ENCODE assay signal across 8 cellular contexts in genomic region chr6:159789377-159790148, GRCh38. TPM values are rescaled to one million over a fixed set of nuclear protein-coding genes. Genes with fewer than 3 reads are reported as not detected.
DNase-seq lines count a peak whose midpoint lies in the region; ATAC-seq and TF ChIP-seq lines count a peak whose summit lies in the region.

Gene TCP1 (minus strand): TSS chr6:159789602. CDS start chr6:159789468, 134 bp downstream.

- H3K36me3 ChIP-seq in WERI-Rb-1 = peaks cover 71% of the 10 kb centered on the region
- peaks cover 30% of the 10 kb centered on the region for H3K36me3 ChIP-seq in mammary epithelial cell (ENCODE audit: insufficient read depth, low read length)
- H3K36me3 ChIP-seq in skeletal muscle tissue (ENCODE audit: control insufficient read depth in 3 of 3, insufficient read depth in 3 of 3, low read length in 3 of 3) = peaks cover 23 to 44% (median 31%) of the 10 kb centered on the region in 3 donors

- peak within 1 kb of the TSS; percentile 98 for H2AFZ ChIP-seq in mammary epithelial cell (ENCODE audit: low read depth, low read length)

- TF ChIP-seq CTCF in WERI-Rb-1 (IDR thresholded peaks at IDR 0.05; ENCODE audit: low read depth, low read length) (no peak), mammary epithelial cell (conservative IDR thresholded peaks at IDR 0.05 in 1 of 2, IDR thresholded peaks at IDR 0.05 in 1 of 2; ENCODE audit: extremely low read depth in 1 of 2, insufficient read depth in 1 of 2, low read depth in 1 of 2, low read length in 2 of 2) (no peak)

- peak within 1 kb of the TSS; percentile 96 for H3K4me2 ChIP-seq in mammary epithelial cell (ENCODE audit: insufficient read depth, low read depth, low read length)

- H3K27me3 ChIP-seq in WERI-Rb-1 (ENCODE audit: insufficient read depth, low read depth, severe bottlenecking) = no peaks in the 10 kb centered on the region
- H3K27me3 ChIP-seq in mammary epithelial cell (ENCODE audit: insufficient read depth, low read length) = no peaks in the 10 kb centered on the region
- H3K27me3 ChIP-seq in skeletal muscle tissue (ENCODE audit: control insufficient read depth in 3 of 3, insufficient read depth in 3 of 3, low read length in 3 of 3) = no peaks in the 10 kb centered on the region

- dilution Hi-C loops in mammary epithelial cell (cut with HindIII; ENCODE audit: low sequenced_read_pairs) = no loop called here

- peak; percentile 99 for DNase-seq in ACHN
- peak; percentile 98 for DNase-seq in NCI-H2227 (lab: John Stamatoyannopoulos, UW; ENCODE audit: unreplicated experiment)
- DNase-seq in WERI-Rb-1 = peak; percentile 99
- DNase-seq in mammary epithelial cell = peak; percentile 99

- H3K9me3 ChIP-seq in WERI-Rb-1 (ENCODE audit: severe bottlenecking) (no peaks in the 10 kb centered on the region), mammary epithelial cell (replicated peaks; ENCODE audit: insufficient read depth, low read length) (no peaks in the 10 kb centered on the region), iPS-18c (ENCODE audit: control insufficient read depth, insufficient read depth, low read length) (no peaks in the 10 kb centered on the region), skeletal muscle tissue (ENCODE audit: control insufficient read depth in 3 of 3, low read length in 3 of 3) (no peaks in the 10 kb centered on the region)

- H3K4me1 ChIP-seq in mammary epithelial cell (ENCODE audit: insufficient read depth, low read length) = peaks cover 13% of the 10 kb centered on the region
- H3K4me1 ChIP-seq in skeletal muscle tissue (ENCODE audit: control insufficient read depth in 3 of 3, insufficient read depth in 3 of 3, low read length in 3 of 3) = peaks cover 19 to 38% (median 34%) of the 10 kb centered on the region in 3 donors

- in situ Hi-C loops in ACHN (cut with HindIII; ENCODE audit: low pct_ligation_motif_present, low pct_unique_long_range_greater_than_20kb, low sequenced_read_pairs) = no loop called here
- in situ Hi-C loops in mammary epithelial cell (cut with MboI; ENCODE audit: low sequenced_read_pairs in 2 of 2) = no loop called here

- H3K79me2 ChIP-seq in mammary epithelial cell (ENCODE audit: insufficient read depth, low read length) = peaks cover 94% of the 10 kb centered on the region

- H4K20me1 ChIP-seq in mammary epithelial cell (ENCODE audit: insufficient read depth, low read length) = no peaks in the 10 kb centered on the region

- CTCF ChIA-PET in mammary epithelial cell (lab: Charles Lee; ENCODE audit: low non-redundant PET) = no interaction called here

- under 1% methylated on average over 23 of the region's 64 CpGs for WGBS in mammary epithelial cell (ENCODE audit: low coverage, missing lambda C conversion rate)

- peak within 1 kb of the TSS; percentile 87 for H3K9ac ChIP-seq in mammary epithelial cell (ENCODE audit: insufficient read depth, low read length)
- peak within 1 kb of the TSS; percentile 95 to 98 (median 97) for H3K9ac ChIP-seq in skeletal muscle tissue (ENCODE audit: low read depth in 1 of 3, low read length in 3 of 3)

- intact Hi-C loops in mammary epithelial cell (cut with micrococcal nuclease) = loop anchor here (1.0 to 2.0 kb wide), 5 partner anchors 27 to 151 kb away; partner anchors contain the start of gene ACAT2

- H3K4me3 ChIP-seq in WERI-Rb-1 (ENCODE audit: low read depth, low read length) (peak within 1 kb of the TSS; percentile 77), mammary epithelial cell (replicated peaks in 1 of 3; ENCODE audit: insufficient read depth in 1 of 3, low read depth in 2 of 3, low read length in 3 of 3) (peak within 1 kb of the TSS; percentile 94 to 98 (median 97)), iPS-18c (ENCODE audit: insufficient read depth, low read depth, low read length) (peak within 1 kb of the TSS; percentile 95), skeletal muscle tissue (ENCODE audit: low read length in 3 of 3) (peak within 1 kb of the TSS; percentile 95 to 99 (median 98))

- peak within 1 kb of the TSS; percentile 94 for H3K27ac ChIP-seq in WERI-Rb-1
- peak within 1 kb of the TSS; percentile 87 for H3K27ac ChIP-seq in mammary epithelial cell (ENCODE audit: insufficient read depth, low read depth, low read length)
- peak within 1 kb of the TSS; percentile 92 for H3K27ac ChIP-seq in skeletal muscle tissue (ENCODE audit: low read depth, low read length)

- ATAC-seq in GM18873 (IDR thresholded peaks at IDR 0.05; ENCODE audit: low FRiP score, unreplicated experiment) (peak; percentile 77), HG03139 (IDR thresholded peaks at IDR 0.05; ENCODE audit: unreplicated experiment) (peak; percentile 64)

- BruUV-seq in mammary epithelial cell (replicated peaks; lab: Mats Ljungman, UMichigan) = no TSS peak

RNA-seq across cellular contexts. Expression of gene TCP1, which starts in this region (rescaled TPM):
- total RNA-seq in mammary epithelial cell (100 to 1,000 TPM; 186 to 243 TPM), skeletal muscle tissue (203 TPM)
- 159 TPM for polyA plus RNA-seq in mammary epithelial cell
- polyA minus RNA-seq in mammary epithelial cell = 334 TPM

Comparison
In these comparisons a context has a peak if more than half of its experiments do, and no peak if none do; other contexts are left out.
1. Peak in every context shown above with its lines: DNase-seq, ATAC-seq, H3K4me3 ChIP-seq and H3K27ac ChIP-seq.